In genomic region chr1:91901231-91901630, GRCh38 we compare ENCODE assay signal across 24 cellular contexts. TPM values are rescaled to one million over a fixed set of nuclear protein-coding genes. Genes with fewer than 3 reads are reported as not detected.
"Had no signal": no experiment of that assay in that cellular context is flagged by ENCODE, and none has a peak within 500 bp of the region (broad histone marks: within the 10 kb centered on the region; RNA-seq: fewer than 3 reads in every experiment).

No MANE protein-coding gene starts in this region.

- DNase-seq: activated CD4-positive, alpha-beta T cell treated with anti-CD3 and anti-CD28 coated beads for 36 hours; activated CD8-positive, alpha-beta memory T cell treated with anti-CD3 and anti-CD28 coated beads, Interleukin-2, amount 50 U/mL, for 4 hours; activated CD8-positive, alpha-beta T cell treated with anti-CD3 and anti-CD28 coated beads for 36 hours; amniotic stem cell; body of pancreas; central memory CD4-positive, alpha-beta T cell; Kasumi-1; KBM-7; NCI-H1105 treated with DMSO at 0.1 percent for 48 hours; NCI-H2029 treated with DMSO at 0.1 percent for 48 hours; NCI-H345; NCI-H510A; NCI-H526 treated with DMSO at 0.1 percent for 48 hours; NCI-H82; Right ventricle myocardium superior; RPMI8226; SJCRH30; SW 1271; WERI-Rb-1 had no signal

- ATAC-seq: activated CD4-positive, alpha-beta T cell treated with anti-CD3 and anti-CD28 coated beads for 36 hours; activated CD8-positive, alpha-beta T cell treated with anti-CD3 and anti-CD28 coated beads for 36 hours; body of pancreas; Panc1; SK-N-SH treated with all-trans-retinoic acid at 6 μM for 48 hours had no signal

- H3K9me3 ChIP-seq: ascending aorta, body of pancreas, SJCRH30 had no signal

- H3K4me1 ChIP-seq: ascending aorta, body of pancreas, SJCRH30 had no signal

- H3K27ac ChIP-seq: ascending aorta, body of pancreas, SJCRH30, WERI-Rb-1 had no signal

- H3K4me3 ChIP-seq: ascending aorta, body of pancreas, SJCRH30 had no signal

- H3K27me3 ChIP-seq: ascending aorta, body of pancreas, SJCRH30 had no signal

- H3K36me3 ChIP-seq: ascending aorta, SJCRH30, WERI-Rb-1 had no signal

RNA-seq across cellular contexts. Expression of gene TGFBR3, which starts 15.3 kb away (rescaled TPM):
- total RNA-seq: OCI-LY7 had no signal

RNA-seq across cellular contexts. Expression of gene BRDT, which starts 48.0 kb away (rescaled TPM):
- total RNA-seq: activated CD4-positive, alpha-beta T cell treated with anti-CD3 and anti-CD28 coated beads for 36 hours; activated CD8-positive, alpha-beta T cell treated with anti-CD3 and anti-CD28 coated beads for 36 hours; ascending aorta; body of pancreas; bronchial epithelial cell; OCI-LY7; Right ventricle myocardium superior; SJCRH30 had no signal
